Comparison of ENCODE assay signal across 1 cellular context in genomic region chr18:45249306-45249705, GRCh38.
TF ChIP-seq lines count a peak whose summit lies in the region.

No MANE protein-coding gene starts in this region.

TF ChIP-seq in IMR-90, 13 proteins besides CTCF, POLR2A, EP300 and RAD21:
- TF ChIP-seq SMC3 (IDR thresholded peaks at IDR 0.05; ENCODE audit: low read depth, low read length) (no peak), RCOR1 (IDR thresholded peaks at IDR 0.05; ENCODE audit: insufficient replicate concordance, low read length) (no peak), CEBPB (IDR thresholded peaks at IDR 0.05; ENCODE audit: low read depth, low read length) (no peak), MAFK (IDR thresholded peaks at IDR 0.05; ENCODE audit: low read depth, low read length) (no peak), FOS (IDR thresholded peaks at IDR 0.05; ENCODE audit: low read depth, low read length) (no peak), USF2 (IDR thresholded peaks at IDR 0.05; ENCODE audit: low read depth, low read length) (no peak), ELK1 (IDR thresholded peaks at IDR 0.05; ENCODE audit: borderline replicate concordance, low read depth, low read length) (no peak), BHLHE40 (IDR thresholded peaks at IDR 0.05; ENCODE audit: low read depth, low read length) (no peak), MAZ (IDR thresholded peaks at IDR 0.05; ENCODE audit: borderline replicate concordance, low read depth, low read length) (no peak), RFX5 (IDR thresholded peaks at IDR 0.05; ENCODE audit: low read depth, low read length) (no peak), CHD1 (IDR thresholded peaks at IDR 0.05; ENCODE audit: low read depth, low read length) (no peak), MXI1 (IDR thresholded peaks at IDR 0.05; ENCODE audit: borderline replicate concordance, low read depth, low read length) (no peak), NFE2L2 (IDR thresholded peaks at IDR 0.05; ENCODE audit: low read depth, low read length) (no peak)
